ENCODE assay signal across 15 cellular contexts in genomic region chr2:15754703-15755099, GRCh38.
DNase-seq lines count a peak whose midpoint lies in the region; ATAC-seq, FAIRE-seq and TF ChIP-seq lines count a peak whose summit lies in the region.
"Had no signal": no experiment of that assay in that cellular context is flagged by ENCODE, and none has a peak within 500 bp of the region (broad histone marks: within the 10 kb centered on the region; RNA-seq: fewer than 3 reads in every experiment).

No MANE protein-coding gene starts in this region.

- no peak for TF ChIP-seq CTCF in endothelial cell of umbilical vein (IDR thresholded peaks at IDR 0.05; ENCODE audit: extremely low read depth in 1 of 2, insufficient read depth in 1 of 2, low read depth in 1 of 2, low read length in 2 of 2)

- H4K20me1 ChIP-seq in endothelial cell of umbilical vein (replicated peaks; ENCODE audit: control insufficient read depth, extremely low read depth, insufficient read depth, low read length) = no peaks in the 10 kb centered on the region

- no peaks in the 10 kb centered on the region for H3K9me3 ChIP-seq in endothelial cell of umbilical vein (replicated peaks; ENCODE audit: control insufficient read depth, insufficient read depth, low read length)

- CTCF ChIA-PET in endothelial cell of umbilical vein (lab: Charles Lee) = interaction anchor here (0.9 to 1.8 kb wide), 7 partner anchors 11 to 854 kb away, joined by 3 to 8 read pairs (median 3); no protein-coding TSS in a partner anchor

- peaks cover 12% of the 10 kb centered on the region for H3K4me1 ChIP-seq in endothelial cell of umbilical vein (ENCODE audit: control insufficient read depth, extremely low read depth, insufficient read depth, low read length)

- dilution Hi-C loops in endothelial cell of umbilical vein (cut with MboI; ENCODE audit: extremely low pct_ligation_motif_present, low sequenced_read_pairs) = no loop called here

- peaks cover 4 to 15% of the 10 kb centered on the region in 2 experiments for H3K27me3 ChIP-seq in endothelial cell of umbilical vein (ENCODE audit: control insufficient read depth in 2 of 2, insufficient read depth in 2 of 2, low read length in 2 of 2)

- intact Hi-C loops in left ventricle myocardium superior (cut with micrococcal nuclease) = no loop called here
- intact Hi-C loops in cardiac septum (cut with DNase I) = no loop called here
- intact Hi-C loops in endothelial cell of umbilical vein (cut with micrococcal nuclease) = loop anchor here (2.0 to 10.0 kb wide), 4 partner anchors 46 to 753 kb away; partner anchors contain the start of gene MYCN

- ATAC-seq in left ventricle myocardium superior = peak; percentile 17
- ATAC-seq in GM19324 (IDR thresholded peaks at IDR 0.05; ENCODE audit: low FRiP score, unreplicated experiment) = no peak
- ATAC-seq: GM12878, GM23338 had no signal

- DNase-seq in left ventricle myocardium superior = no peak
- no peak for DNase-seq in cardiac septum (ENCODE audit: low spot score)
- peak; percentile 73 for DNase-seq in dermis blood vessel endothelial cell
- peak; percentile 91 for DNase-seq in endothelial cell of umbilical vein (ENCODE audit: low read depth, low spot score)
- peak; percentile 65 for DNase-seq in pulmonary artery endothelial cell (ENCODE audit: low read depth, low spot score)
- no peak for DNase-seq in COLO668 (lab: John Stamatoyannopoulos, UW; ENCODE audit: unreplicated experiment)
- DNase-seq: C1 segment of cervical spinal cord; CD4-positive, alpha-beta T cell; DMS79; H7 had no signal

- H3K9ac ChIP-seq in endothelial cell of umbilical vein (replicated peaks; ENCODE audit: extremely low read depth, insufficient read depth, low read length) = no peak overlapping the region

- no peak overlapping the region for H3K4me2 ChIP-seq in endothelial cell of umbilical vein (ENCODE audit: insufficient read depth, low read length)
- H3K4me2 ChIP-seq: GM23338 had no signal

- no peak overlapping the region for H3K4me3 ChIP-seq in endothelial cell of umbilical vein (replicated peaks in 1 of 3; ENCODE audit: insufficient read depth in 1 of 3, low read depth in 1 of 3, low read length in 3 of 3)
- H3K4me3 ChIP-seq: GM12878, GM23338 had no signal

- BruUV-seq in endothelial cell of umbilical vein (replicated peaks; lab: Mats Ljungman, UMichigan) = no TSS peak

- H3K9me1 ChIP-seq in endothelial cell of umbilical vein (replicated peaks; ENCODE audit: control insufficient read depth, extremely low read depth, insufficient read depth, low read length) = no peaks in the 10 kb centered on the region

- TF ChIP-seq POLR2A in endothelial cell of umbilical vein (IDR thresholded peaks at IDR 0.05; ENCODE audit: low read depth, low read length) = no peak

- POLR2A ChIA-PET in endothelial cell of umbilical vein (lab: Charles Lee) = no interaction called here

- no peak overlapping the region for H2AFZ ChIP-seq in endothelial cell of umbilical vein (ENCODE audit: low read depth, low read length)
- H2AFZ ChIP-seq: GM23338 had no signal

- no peaks in the 10 kb centered on the region for H3K79me2 ChIP-seq in endothelial cell of umbilical vein (ENCODE audit: control insufficient read depth, insufficient read depth, low read length)

- H3K27ac ChIP-seq in endothelial cell of umbilical vein (ENCODE audit: insufficient read depth, low read depth, low read length) = no peak overlapping the region

- no peaks in the 10 kb centered on the region for H3K36me3 ChIP-seq in endothelial cell of umbilical vein (ENCODE audit: control insufficient read depth in 2 of 2, extremely low read depth in 1 of 2, insufficient read depth in 2 of 2, low read length in 2 of 2)

- FAIRE-seq in endothelial cell of umbilical vein (lab: Jason Lieb, UNC) = peak; percentile 79
- FAIRE-seq: A204.1, GM12878, GM18507 had no signal

TF ChIP-seq in endothelial cell of umbilical vein, 7 proteins besides CTCF, POLR2A, EP300 and RAD21:
- no peak for TF ChIP-seq EZH2 (IDR thresholded peaks at IDR 0.05; ENCODE audit: borderline replicate concordance, low read depth, low read length, severe bottlenecking)
- no peak for TF ChIP-seq FOS (IDR thresholded peaks at IDR 0.05; ENCODE audit: borderline replicate concordance, insufficient read depth, low read length)
- TF ChIP-seq JUN (IDR thresholded peaks at IDR 0.05; ENCODE audit: borderline replicate concordance, insufficient read depth, insufficient read length, low read depth) = no peak
- no peak for TF ChIP-seq POLR2AphosphoS5 (IDR thresholded peaks at IDR 0.05; ENCODE audit: insufficient read depth, low read depth, low read length)
- TF ChIP-seq MAX (IDR thresholded peaks at IDR 0.05; ENCODE audit: insufficient read depth, insufficient read length) = no peak
- TF ChIP-seq MYC (IDR thresholded peaks at IDR 0.05; ENCODE audit: low read depth, low read length) = no peak
- no peak for TF ChIP-seq GATA2 (IDR thresholded peaks at IDR 0.05; ENCODE audit: insufficient read depth, insufficient read length, low read depth, low read length)
TF ChIP-seq in endothelial cell of umbilical vein: peak in this region for 0.

Comparison
In these comparisons a context has a peak if more than half of its experiments do, and no peak if none do; other contexts are left out.
1. DNase-seq: peak in dermis blood vessel endothelial cell (single experiment), endothelial cell of umbilical vein (single experiment) and pulmonary artery endothelial cell (single experiment); none in left ventricle myocardium superior (single experiment), cardiac septum (single experiment) and COLO668 (single experiment).